ENCODE assay signal across 21 cellular contexts in genomic region chr3:148816971-148817519, GRCh38.
DNase-seq lines count a peak whose midpoint lies in the region; ATAC-seq lines count a peak whose summit lies in the region.
"Had no signal": no experiment of that assay in that cellular context is flagged by ENCODE, and none has a peak within 500 bp of the region (broad histone marks: within the 10 kb centered on the region; RNA-seq: fewer than 3 reads in every experiment).

No MANE protein-coding gene starts in this region.

- no peak for ATAC-seq in GM18502 (IDR thresholded peaks at IDR 0.05; ENCODE audit: poor library complexity, unreplicated experiment)
- ATAC-seq: effector memory CD8-positive, alpha-beta T cell; esophagus mucosa; right cardiac atrium had no signal

- DNase-seq in NCI-H345 (lab: John Stamatoyannopoulos, UW) (peak; percentile 12), NCI-H345 treated with DMSO at 0.1 percent for 48 hours (lab: John Stamatoyannopoulos, UW; ENCODE audit: unreplicated experiment) (no peak), NCI-H2029 (lab: John Stamatoyannopoulos, UW) (peak; percentile 1), NCI-H774 (lab: John Stamatoyannopoulos, UW) (peak; percentile 50), left kidney (ENCODE audit: low read depth, low spot score) (peak; percentile 47), iPS-NIHi7 (ENCODE audit: extremely low spot score) (no peak), CD1c-positive myeloid dendritic cell (ENCODE audit: extremely low spot score) (no peak)
- DNase-seq: activated CD4-positive, alpha-beta memory T cell treated with anti-CD3 and anti-CD28 coated beads for 36 hours; activated CD4-positive, CD25-positive, alpha-beta regulatory T cell treated with anti-CD3 and anti-CD28 coated beads, Interleukin-2, amount 50 U/mL, for 72 hours; aorta; cortex of kidney; DND-41; effector memory CD8-positive, alpha-beta T cell; foreskin melanocyte; HCEC 1CT; NCI-H187; right cardiac atrium; T-helper 2 cell; transverse colon had no signal

Comparison
In these comparisons a context has a peak if more than half of its experiments do, and no peak if none do; other contexts are left out.
1. DNase-seq: peak in NCI-H345 (single experiment), NCI-H2029 (single experiment), NCI-H774 (single experiment) and left kidney (single experiment); none in NCI-H345 treated with DMSO at 0.1 percent for 48 hours (single experiment), iPS-NIHi7 (single experiment) and CD1c-positive myeloid dendritic cell (single experiment).